7 cellular contexts compared by ENCODE assay signal in the genomic region with DNA sequence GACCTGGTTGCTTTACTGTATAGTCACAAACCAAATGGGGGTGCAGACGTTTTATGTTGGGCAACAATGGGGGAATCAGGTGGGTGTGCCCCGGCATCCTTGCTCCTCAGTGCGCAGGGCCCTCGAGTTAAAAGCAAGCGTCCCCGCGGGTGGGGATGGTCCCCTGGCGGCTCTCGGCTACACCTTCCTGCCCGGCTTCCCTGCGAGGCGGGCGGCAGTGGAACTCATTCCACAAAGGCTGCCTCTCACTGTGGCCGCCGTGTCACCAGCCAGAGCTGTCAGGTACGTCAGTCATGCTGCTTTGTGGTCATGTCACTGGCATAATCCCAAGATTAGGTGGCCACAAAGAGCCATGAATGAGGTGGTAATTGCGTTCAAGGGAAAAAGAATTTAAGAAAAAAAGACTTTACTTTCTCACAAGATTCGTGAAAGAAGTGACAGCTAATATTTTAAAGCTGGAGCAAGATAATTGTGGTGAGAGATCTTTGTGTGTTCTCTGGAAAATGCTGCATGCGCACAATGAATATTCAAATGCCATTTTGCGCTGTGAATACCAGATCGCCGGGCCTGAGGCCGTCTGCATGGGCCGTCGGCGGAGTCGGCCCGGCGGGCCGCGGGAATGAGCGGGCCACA.
DNase-seq lines count a peak whose midpoint lies in the region; ATAC-seq and TF ChIP-seq lines count a peak whose summit lies in the region.

No MANE protein-coding gene starts in this region.

- ATAC-seq in GM19035 (IDR thresholded peaks at IDR 0.05; ENCODE audit: unreplicated experiment) (peak; percentile 20), memory B cell (ENCODE audit: low read depth) (no peak)

- H3K4me3 Mint-ChIP-seq in memory B cell: peak overlapping the region; percentile 99

- H3K27ac ChIP-seq in thyroid gland: peak overlapping the region in 1 of 3 donors; percentile 43

- in situ Hi-C loops in astrocyte of the cerebellum (cut with HindIII; ENCODE audit: low sequenced_read_pairs): no loop called here

- TF ChIP-seq CTCF in astrocyte of the cerebellum (IDR thresholded peaks at IDR 0.05; ENCODE audit: low read depth, low read length, missing control alignments): no peak
- no peak for TF ChIP-seq CTCF in thyroid gland (IDR thresholded peaks at IDR 0.05)

- intact Hi-C loops in thyroid gland (cut with DNase I): no loop called here

- H3K36me3 ChIP-seq in thyroid gland: no peaks in the 10 kb centered on the region

- H3K9me3 ChIP-seq in thyroid gland: no peaks in the 10 kb centered on the region

- H3K4me1 Mint-ChIP-seq in memory B cell: peaks cover 14% of the 10 kb centered on the region

- H3K27me3 Mint-ChIP-seq in memory B cell: no peaks in the 10 kb centered on the region

- DNase-seq in NCI-H146 (lab: John Stamatoyannopoulos, UW) (peak; percentile 43), astrocyte of the cerebellum (ENCODE audit: low read depth) (peak; percentile 32), memory B cell (ENCODE audit: low spot score in 2 of 2) (no peak), thyroid gland (no peak), H4 (ENCODE audit: low spot score) (no peak), NCI-H510A (lab: John Stamatoyannopoulos, UW) (no peak)

- H3K9me3 Mint-ChIP-seq in memory B cell: no peaks in the 10 kb centered on the region

- 43 to 44% methylated on average over 31 to 32 of the region's 32 CpGs for WGBS in thyroid gland, 2 donors

- H3K4me3 ChIP-seq in astrocyte of the cerebellum (ENCODE audit: low read depth, low read length) (peak overlapping the region; percentile 49), thyroid gland (replicated peaks in 1 of 3) (peak overlapping the region; percentile 15 to 53 (median 52))

- peaks cover 8 to 15% of the 10 kb centered on the region in 2 donors for H3K4me1 ChIP-seq in thyroid gland

- peak overlapping the region; percentile 97 for H3K27ac Mint-ChIP-seq in memory B cell

- H3K36me3 Mint-ChIP-seq in memory B cell: no peaks in the 10 kb centered on the region

- H3K27me3 ChIP-seq in thyroid gland: no peaks in the 10 kb centered on the region

- no peak for TF ChIP-seq POLR2A in thyroid gland (IDR thresholded peaks at IDR 0.05)

Comparison
In these comparisons a context has a peak if more than half of its experiments do, and no peak if none do; other contexts are left out.
1. DNase-seq: peak in NCI-H146 (single experiment) and astrocyte of the cerebellum (single experiment); none in memory B cell (0 of 2), thyroid gland (0 of 2), H4 (single experiment) and NCI-H510A (single experiment).